ENCODE assay signal across 9 cellular contexts in genomic region chr9:126317513-126317912, GRCh38. TPM values are rescaled to one million over a fixed set of nuclear protein-coding genes. Genes with fewer than 3 reads are reported as not detected.
DNase-seq lines count a peak whose midpoint lies in the region; ATAC-seq and TF ChIP-seq lines count a peak whose summit lies in the region.
"Had no signal": no experiment of that assay in that cellular context is flagged by ENCODE, and none has a peak within 500 bp of the region (broad histone marks: within the 10 kb centered on the region; RNA-seq: fewer than 3 reads in every experiment).

No MANE protein-coding gene starts in this region.

- ATAC-seq in left ventricle myocardium superior, result peak; percentile 63

- H3K27ac Mint-ChIP-seq in activated CD4-positive, alpha-beta memory T cell treated with anti-CD3 and anti-CD28 coated beads, Interleukin-2, amount 10 ng/mL, durations not matched to agents 7 days and 5 days, result no peak overlapping the region
- H3K27ac Mint-ChIP-seq: T-helper 1 cell treated with Interleukin-12 subunit alpha and Interleukin-12 subunit beta and Interleukin-4 antibody, amounts not matched to agents 30 μg/mL and 1 μg/mL, for 36 hours had no signal

- no peaks in the 10 kb centered on the region for H3K79me2 ChIP-seq in hepatocyte

- H3K27me3 Mint-ChIP-seq in activated CD4-positive, alpha-beta memory T cell treated with anti-CD3 and anti-CD28 coated beads, Interleukin-2, amount 10 ng/mL, durations not matched to agents 7 days and 5 days, result peaks cover 13% of the 10 kb centered on the region

- WGBS in thyroid gland, 2 donors, result 85 to 91% methylated on average over 4 of the region's 4 CpGs
- 86% methylated on average over 4 of the region's 4 CpGs for WGBS in hepatocyte (ENCODE audit: low lambda C conversion rate, missing lambda C conversion rate)

- no peak for TF ChIP-seq POLR2A in thyroid gland (IDR thresholded peaks at IDR 0.05)

- no peaks in the 10 kb centered on the region for H3K36me3 Mint-ChIP-seq in activated CD4-positive, alpha-beta memory T cell treated with anti-CD3 and anti-CD28 coated beads, Interleukin-2, amount 10 ng/mL, durations not matched to agents 7 days and 5 days (ENCODE audit: low read depth)

- no peaks in the 10 kb centered on the region for H3K9me3 ChIP-seq in thyroid gland
- H3K9me3 ChIP-seq in hepatocyte (ENCODE audit: low read depth), result no peaks in the 10 kb centered on the region

- intact Hi-C loops in left ventricle myocardium superior (cut with micrococcal nuclease) (loop anchor here (5.0 kb wide), 1 partner anchor 80 kb away; no protein-coding TSS in a partner anchor), thyroid gland (cut with DNase I) (loop anchor here (5.0 kb wide), 1 partner anchor 80 kb away; no protein-coding TSS in a partner anchor)

- POLR2A ChIA-PET in activated CD4-positive, alpha-beta memory T cell treated with anti-CD3 and anti-CD28 coated beads, Interleukin-2, amount 10 ng/mL, durations not matched to agents 7 days and 5 days (lab: Charles Lee), result interaction anchor here (0.6 kb wide), 1 partner anchor 174 kb away, joined by 3 read pairs; no protein-coding TSS in a partner anchor

- H4K20me1 ChIP-seq in hepatocyte (ENCODE audit: insufficient read depth, poor library complexity, severe bottlenecking), result no peaks in the 10 kb centered on the region

- H3K36me3 ChIP-seq in thyroid gland (no peaks in the 10 kb centered on the region), hepatocyte (replicated peaks; ENCODE audit: insufficient read depth, low read depth) (no peaks in the 10 kb centered on the region)

- no peaks in the 10 kb centered on the region for H3K4me1 Mint-ChIP-seq in activated CD4-positive, alpha-beta memory T cell treated with anti-CD3 and anti-CD28 coated beads, Interleukin-2, amount 10 ng/mL, durations not matched to agents 7 days and 5 days

- TF ChIP-seq CTCF in thyroid gland (IDR thresholded peaks at IDR 0.05) (peak in 4 of 6 experiments; percentile 8 to 32 (median 24)), hepatocyte (IDR thresholded peaks at IDR 0.05; ENCODE audit: poor library complexity) (no peak)

- no peaks in the 10 kb centered on the region for H3K4me1 ChIP-seq in thyroid gland
- H3K4me1 ChIP-seq in hepatocyte (ENCODE audit: insufficient read depth), result no peaks in the 10 kb centered on the region

- H3K27ac ChIP-seq in thyroid gland (no peak overlapping the region), hepatocyte (no peak overlapping the region)

- H2AFZ ChIP-seq in hepatocyte, result no peak overlapping the region

- CTCF ChIA-PET in activated CD4-positive, alpha-beta memory T cell treated with anti-CD3 and anti-CD28 coated beads, Interleukin-2, amount 10 ng/mL, durations not matched to agents 7 days and 5 days (lab: Charles Lee), result interaction anchor here (1.2 to 4.7 kb wide), 4 partner anchors 11 to 174 kb away, joined by 3 to 35 read pairs (median 8); no protein-coding TSS in a partner anchor

- no peak overlapping the region for H3K4me3 Mint-ChIP-seq in activated CD4-positive, alpha-beta memory T cell treated with anti-CD3 and anti-CD28 coated beads, Interleukin-2, amount 10 ng/mL, durations not matched to agents 7 days and 5 days
- H3K4me3 Mint-ChIP-seq: T-helper 1 cell treated with Interleukin-12 subunit alpha and Interleukin-12 subunit beta and Interleukin-4 antibody, amounts not matched to agents 30 μg/mL and 1 μg/mL, for 36 hours had no signal

- peak; percentile 60 for DNase-seq in activated gamma-delta T cell treated with Interleukin-2 at 50 U/mL for 16 hours
- DNase-seq in activated gamma-delta T cell (lab: John Stamatoyannopoulos, UW), result no peak
- DNase-seq in activated CD4-positive, alpha-beta memory T cell treated with anti-CD3 and anti-CD28 coated beads, Interleukin-2, amount 10 ng/mL, durations not matched to agents 7 days and 5 days, result peak; percentile 26
- DNase-seq in left ventricle myocardium superior, result no peak
- peak in 1 of 2 donors; percentile 8 for DNase-seq in thyroid gland
- DNase-seq in HUDEP-2 (lab: John Stamatoyannopoulos, UW; ENCODE audit: unreplicated experiment in 76 of 76), result no peak
- no peak for DNase-seq in HuH-7.5 (ENCODE audit: low spot score)
- no peak for DNase-seq in hepatocyte (ENCODE audit: low spot score)

- H3K9me3 Mint-ChIP-seq in activated CD4-positive, alpha-beta memory T cell treated with anti-CD3 and anti-CD28 coated beads, Interleukin-2, amount 10 ng/mL, durations not matched to agents 7 days and 5 days, result no peaks in the 10 kb centered on the region
- H3K9me3 Mint-ChIP-seq: T-helper 1 cell treated with Interleukin-12 subunit alpha and Interleukin-12 subunit beta and Interleukin-4 antibody, amounts not matched to agents 30 μg/mL and 1 μg/mL, for 36 hours had no signal

- H3K9me2 ChIP-seq in hepatocyte (replicated peaks; ENCODE audit: insufficient read depth), result no peaks in the 10 kb centered on the region

- no peaks in the 10 kb centered on the region for H3K27me3 ChIP-seq in thyroid gland
- no peaks in the 10 kb centered on the region for H3K27me3 ChIP-seq in hepatocyte

- no peak overlapping the region for H3K4me3 ChIP-seq in thyroid gland (replicated peaks in 1 of 3)
- H3K4me3 ChIP-seq in hepatocyte, result no peak overlapping the region

- H3K4me2 ChIP-seq in hepatocyte, result no peak overlapping the region

RNA-seq across cellular contexts. Expression of gene MVB12B, which starts 9.1 kb away (rescaled TPM):
- total RNA-seq in activated CD4-positive, alpha-beta memory T cell treated with anti-CD3 and anti-CD28 coated beads, Interleukin-2, amount 10 ng/mL, durations not matched to agents 7 days and 5 days, result 1 to 10 TPM; 1.8 to 2.4 TPM
- total RNA-seq in left ventricle myocardium superior (11.8 TPM), thyroid gland (10 to 100 TPM; 13.4 to 19.3 (median 15.5) TPM), hepatocyte (10.8 and 12.1 TPM in 2 replicates)
- polyA plus RNA-seq in hepatocyte, result 11.2 and 11.8 TPM in 2 replicates

Comparison
In these comparisons a context has a peak if more than half of its experiments do, and no peak if none do; other contexts are left out.
1. DNase-seq: peak in activated gamma-delta T cell treated with Interleukin-2 at 50 U/mL for 16 hours (single experiment) and activated CD4-positive, alpha-beta memory T cell treated with anti-CD3 and anti-CD28 coated beads, Interleukin-2, amount 10 ng/mL, durations not matched to agents 7 days and 5 days (single experiment); none in activated gamma-delta T cell (single experiment), left ventricle myocardium superior (single experiment), HUDEP-2 (0 of 76), HuH-7.5 (single experiment) and hepatocyte (single experiment).